In genomic region chr1:183024352-183025337, GRCh38 we compare ENCODE assay signal across 8 cellular contexts. TPM values are rescaled to one million over a fixed set of nuclear protein-coding genes. Genes with fewer than 3 reads are reported as not detected.
A peak's percentile ranks its signal among the peaks of the same experiment; 100 is the strongest.
DNase-seq lines count a peak whose midpoint lies in the region; ATAC-seq and TF ChIP-seq lines count a peak whose summit lies in the region.

No MANE protein-coding gene starts in this region.

- peak; percentile 36 for DNase-seq in SKM-1 (lab: John Stamatoyannopoulos, UW; ENCODE audit: unreplicated experiment)
- no peak for DNase-seq in SKM-1 treated with dmso at 0.1 percent for 144 hours (lab: John Stamatoyannopoulos, UW; ENCODE audit: unreplicated experiment)
- DNase-seq in SJCRH30, result peak in 1 of 2 experiments; percentile 41
- no peak for DNase-seq in fibroblast of mammary gland (ENCODE audit: low read depth)
- no peak for DNase-seq in retinal pigment epithelial cell (ENCODE audit: low read depth)
- no peak for DNase-seq in NCI-H226
- DNase-seq in activated gamma-delta T cell (lab: John Stamatoyannopoulos, UW), result no peak

- no peaks in the 10 kb centered on the region for H3K9me3 ChIP-seq in SJCRH30 (replicated peaks)

- no peaks in the 10 kb centered on the region for H3K36me3 ChIP-seq in SJCRH30

- H3K4me3 ChIP-seq in SJCRH30, result peak overlapping the region; percentile 98
- H3K4me3 ChIP-seq in fibroblast of mammary gland (ENCODE audit: control insufficient read depth, low read depth, low read length), result peak overlapping the region; percentile 81
- peak overlapping the region; percentile 69 for H3K4me3 ChIP-seq in retinal pigment epithelial cell (ENCODE audit: low read length)

- no peak for ATAC-seq in GM18909 (IDR thresholded peaks at IDR 0.05; ENCODE audit: poor library complexity, unreplicated experiment)

- H3K27ac ChIP-seq in SJCRH30, result peak overlapping the region; percentile 82

- H3K27me3 ChIP-seq in SJCRH30, result no peaks in the 10 kb centered on the region

- peaks cover 30% of the 10 kb centered on the region for H3K4me1 ChIP-seq in SJCRH30

- TF ChIP-seq CTCF in fibroblast of mammary gland (conservative IDR thresholded peaks at IDR 0.05; ENCODE audit: control insufficient read depth, insufficient read depth, low read depth, low read length), result no peak
- no peak for TF ChIP-seq CTCF in retinal pigment epithelial cell (conservative IDR thresholded peaks at IDR 0.05; ENCODE audit: low read depth, low read length)

RNA-seq across cellular contexts. Expression of gene LAMC1, which starts 1.4 kb away (rescaled TPM):
- 122 and 123 TPM in 2 replicates for total RNA-seq in SJCRH30 (2014; rRNA removed; shearing (Covaris generic))
